In genomic region chr12:42798811-42799438, GRCh38 we compare ENCODE assay signal across 20 cellular contexts.
DNase-seq lines count a peak whose midpoint lies in the region; ATAC-seq lines count a peak whose summit lies in the region.
"Had no signal": no experiment of that assay in that cellular context is flagged by ENCODE, and none has a peak within 500 bp of the region (broad histone marks: within the 10 kb centered on the region; RNA-seq: fewer than 3 reads in every experiment).

No MANE protein-coding gene starts in this region.

- no peaks in the 10 kb centered on the region for H3K4me1 Mint-ChIP-seq in T-cell
- H3K4me1 Mint-ChIP-seq: activated CD4-positive, alpha-beta T cell treated with anti-CD3 and anti-CD28 coated beads, Interleukin-2, amount 10 ng/mL, durations not matched to agents 7 days and 5 days; activated naive CD8-positive, alpha-beta T cell treated with anti-CD3 and anti-CD28 coated beads, Interleukin-2, amount 50 U/mL, for 24 hours had no signal

- CTCF ChIA-PET in T-cell (lab: Charles Lee) = no interaction called here

- H3K27ac Mint-ChIP-seq in T-cell = no peak overlapping the region
- H3K27ac Mint-ChIP-seq: activated CD4-positive, alpha-beta T cell treated with anti-CD3 and anti-CD28 coated beads, Interleukin-2, amount 10 ng/mL, durations not matched to agents 7 days and 5 days; activated naive CD8-positive, alpha-beta T cell treated with anti-CD3 and anti-CD28 coated beads, Interleukin-2, amount 50 U/mL, for 24 hours; activated T-cell treated with anti-CD3 and anti-CD28 coated beads, Interleukin-2, amount 50 U/mL, for 24 hours; H9 had no signal

- ATAC-seq in T-cell (replicated peaks in 1 of 4) (no peak), GM18520 (IDR thresholded peaks at IDR 0.05; ENCODE audit: unreplicated experiment) (no peak)
- ATAC-seq: activated naive CD8-positive, alpha-beta T cell treated with anti-CD3 and anti-CD28 coated beads, Interleukin-2, amount 50 U/mL, for 24 hours; esophagus mucosa had no signal

- DNase-seq in AG08395 (ENCODE audit: low spot score) (peak; percentile 49), HT1080 (ENCODE audit: low read depth) (peak; percentile 45), astrocyte of the hippocampus (ENCODE audit: low read depth, low spot score) (peak; percentile 83), kidney glomerular epithelial cell (lab: John Stamatoyannopoulos, UW) (peak; percentile 67), GM19240 (ENCODE audit: insufficient read length, low spot score) (no peak), NCI-H146 treated with DMSO at 0.1 percent for 48 hours (lab: John Stamatoyannopoulos, UW; ENCODE audit: unreplicated experiment) (no peak), T-cell (no peak)
- DNase-seq: activated CD4-positive, alpha-beta T cell treated with anti-CD3 and anti-CD28 coated beads, Interleukin-2, amount 10 ng/mL, durations not matched to agents 7 days and 5 days; activated naive CD8-positive, alpha-beta T cell treated with anti-CD3 and anti-CD28 coated beads, Interleukin-2, amount 50 U/mL, for 24 hours; activated T-cell treated with anti-CD3 and anti-CD28 coated beads, Interleukin-2, amount 50 U/mL, for 24 hours; cortex of kidney; H9; NCI-H2029; SIG-M5; small intestine; stimulated activated naive CD4-positive, alpha-beta T cell treated with Interleukin-2 at 50 U/mL for 16 hours; T1000; uterus had no signal

- H3K27me3 Mint-ChIP-seq in T-cell = no peaks in the 10 kb centered on the region
- H3K27me3 Mint-ChIP-seq: activated CD4-positive, alpha-beta T cell treated with anti-CD3 and anti-CD28 coated beads, Interleukin-2, amount 10 ng/mL, durations not matched to agents 7 days and 5 days; activated naive CD8-positive, alpha-beta T cell treated with anti-CD3 and anti-CD28 coated beads, Interleukin-2, amount 50 U/mL, for 24 hours; activated T-cell treated with anti-CD3 and anti-CD28 coated beads, Interleukin-2, amount 50 U/mL, for 24 hours had no signal

- H3K4me3 Mint-ChIP-seq in T-cell = no peak overlapping the region
- H3K4me3 Mint-ChIP-seq: activated CD4-positive, alpha-beta T cell treated with anti-CD3 and anti-CD28 coated beads, Interleukin-2, amount 10 ng/mL, durations not matched to agents 7 days and 5 days; activated naive CD8-positive, alpha-beta T cell treated with anti-CD3 and anti-CD28 coated beads, Interleukin-2, amount 50 U/mL, for 24 hours; activated T-cell treated with anti-CD3 and anti-CD28 coated beads, Interleukin-2, amount 50 U/mL, for 24 hours; H9 had no signal

- H3K9me3 Mint-ChIP-seq in T-cell = peaks cover 0 to 3% (median 0%) of the 10 kb centered on the region in 3 donors
- H3K9me3 Mint-ChIP-seq: activated CD4-positive, alpha-beta T cell treated with anti-CD3 and anti-CD28 coated beads, Interleukin-2, amount 10 ng/mL, durations not matched to agents 7 days and 5 days; activated naive CD8-positive, alpha-beta T cell treated with anti-CD3 and anti-CD28 coated beads, Interleukin-2, amount 50 U/mL, for 24 hours; H9 had no signal

- no peaks in the 10 kb centered on the region for H3K36me3 Mint-ChIP-seq in T-cell

- POLR2A ChIA-PET in T-cell (lab: Charles Lee) = no interaction called here

Comparison
In these comparisons a context has a peak if more than half of its experiments do, and no peak if none do; other contexts are left out.
1. DNase-seq: peak in AG08395 (single experiment), HT1080 (single experiment), astrocyte of the hippocampus (single experiment) and kidney glomerular epithelial cell (single experiment); none in GM19240 (single experiment), NCI-H146 treated with DMSO at 0.1 percent for 48 hours (single experiment) and T-cell (0 of 34).